Comparison of ENCODE assay signal across 8 cellular contexts in genomic region chr1:201506573-201507567, GRCh38. TPM values are rescaled to one million over a fixed set of nuclear protein-coding genes. Genes with fewer than 3 reads are reported as not detected.
DNase-seq lines count a peak whose midpoint lies in the region; ATAC-seq and TF ChIP-seq lines count a peak whose summit lies in the region.

TSS of gene CSRP1 (minus strand) at chr1:201507123. CDS start at chr1:201496303, 10,820 bp downstream.

- ATAC-seq in HG03039 (IDR thresholded peaks at IDR 0.05; ENCODE audit: unreplicated experiment), result peak; percentile 84
- ATAC-seq in left colon, result peak; percentile 89

- intact Hi-C loops in left colon (cut with DNase I, micrococcal nuclease), result no loop called here

- H3K4me3 ChIP-seq in choroid plexus epithelial cell (ENCODE audit: low read depth, low read length), result peak within 1 kb of the TSS; percentile 78

- DNase-seq in DMS79 treated with DMSO at 0.1 percent for 48 hours (lab: John Stamatoyannopoulos, UW), result peak; percentile 24
- DNase-seq in DMS79 (lab: John Stamatoyannopoulos, UW), result no peak
- peak; percentile 71 for DNase-seq in NCI-H2171 (lab: John Stamatoyannopoulos, UW)
- DNase-seq in activated CD4-positive, CD25-positive, alpha-beta regulatory T cell treated with anti-CD3 and anti-CD28 coated beads, Interleukin-2, amount 50 U/mL, for 72 hours, result peak; percentile 68
- peak; percentile 89 for DNase-seq in choroid plexus epithelial cell (ENCODE audit: low read depth)
- DNase-seq in left colon, result peak; percentile 93
- peak; percentile 85 for DNase-seq in stimulated activated CD4-positive, alpha-beta T cell treated with anti-CD3 and anti-CD28 coated beads, Interleukin-1b, Interleukin-23, amount 100 ng/mL, for 48 hours

- no peak for TF ChIP-seq CTCF in choroid plexus epithelial cell (conservative IDR thresholded peaks at IDR 0.05; ENCODE audit: low read depth, low read length)

RNA-seq across cellular contexts. Expression of gene CSRP1, which starts in this region (rescaled TPM):
- 100 to 1,000 TPM; 131 to 355 TPM for total RNA-seq in left colon
